In the genomic region with DNA sequence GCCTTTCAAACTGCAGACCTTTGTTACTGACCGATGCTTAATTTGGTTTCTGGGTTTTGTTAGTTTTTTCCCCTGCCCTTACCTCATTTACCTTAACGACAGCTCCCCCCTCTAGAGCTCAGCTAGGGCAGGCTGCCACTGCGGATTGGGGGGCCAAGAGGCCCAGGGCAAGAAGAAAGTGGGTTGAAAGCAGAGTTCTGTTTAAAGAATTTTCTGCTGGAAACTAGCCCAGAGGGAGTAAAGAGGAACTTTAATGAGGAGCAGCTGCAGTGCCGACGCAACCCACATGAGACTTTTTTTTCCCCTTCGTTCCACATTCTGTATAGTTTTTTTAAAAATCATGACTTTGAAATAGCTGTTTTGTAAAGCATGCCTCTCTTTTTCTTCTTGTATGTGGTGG, we compare ENCODE assay signal across 8 cellular contexts. TPM values are rescaled to one million over a fixed set of nuclear protein-coding genes. Genes with fewer than 3 reads are reported as not detected.
DNase-seq lines count a peak whose midpoint lies in the region; ATAC-seq and TF ChIP-seq lines count a peak whose summit lies in the region.
"Not testable (repeated sequence)": the region's sequence is repeated elsewhere in the genome, so short reads cannot be mapped to it uniquely, and the experiment has no call there.

No MANE protein-coding gene starts in this region.

- H3K4me1 ChIP-seq in lung (ENCODE audit: control insufficient read depth in 2 of 2, insufficient read depth in 2 of 2, low read length in 2 of 2); thoracic aorta (ENCODE audit: control insufficient read depth in 1 of 2, low read depth in 2 of 2): not testable (repeated sequence)

- H3K27ac Mint-ChIP-seq in HFFc6: peak overlapping the region; percentile 61; the same call in 1 of the 2 replicates

- POLR2A ChIA-PET in BJ (lab: Charles Lee): not testable (repeated sequence)

- not testable (repeated sequence) for ATAC-seq in lung (ENCODE audit: insufficient read depth, low FRiP score); thoracic aorta (ENCODE audit: insufficient number of reproducible peaks, low FRiP score, low read depth)

- not testable (repeated sequence) for H3K9me3 ChIP-seq in lung (ENCODE audit: control insufficient read depth in 2 of 2, insufficient read depth in 1 of 2, low read length in 1 of 2); thoracic aorta

- 5 to 12% methylated on average over 5 of the region's 6 CpGs for WGBS in lung, 2 donors

- H3K4me1 Mint-ChIP-seq in HFFc6 (ENCODE audit: low read depth): peaks cover 13% of the 10 kb centered on the region; the same call in 1 of the 2 replicates

- not testable (repeated sequence) for H3K4me3 ChIP-seq in BJ (ENCODE audit: low read depth, low read length); astrocyte of the spinal cord (ENCODE audit: low read depth, low read length); lung
- peak overlapping the region; percentile 47 for H3K4me3 ChIP-seq in thoracic aorta

- H3K27me3 Mint-ChIP-seq in HFFc6 (ENCODE audit: insufficient read depth): not testable (repeated sequence)

- DNase-seq in BJ (ENCODE audit: low read depth) (peak; percentile 36), HFFc6 (peak; percentile 62), RPMI8226 (peak; percentile 13), astrocyte of the spinal cord (ENCODE audit: low read depth, low spot score) (peak; percentile 68), globus pallidus (ENCODE audit: low spot score) (peak; percentile 49), lung (ENCODE audit: low spot score) (peak; percentile 28), posterior vena cava (ENCODE audit: low spot score) (peak; percentile 77)
- DNase-seq in thoracic aorta (ENCODE audit: low spot score): not testable (repeated sequence)

- H3K27me3 ChIP-seq in BJ (ENCODE audit: control insufficient read depth, insufficient read depth, low read length); lung (ENCODE audit: control insufficient read depth, insufficient read depth); thoracic aorta (replicated peaks; ENCODE audit: insufficient read depth): not testable (repeated sequence)

- H3K9me3 Mint-ChIP-seq in HFFc6: not testable (repeated sequence)

- H3K36me3 Mint-ChIP-seq in HFFc6 (ENCODE audit: low read depth): not testable (repeated sequence)

- H3K27ac ChIP-seq in lung (ENCODE audit: low read depth in 1 of 2, low read length in 1 of 2): not testable (repeated sequence)
- H3K27ac ChIP-seq in thoracic aorta: peak overlapping the region in 1 of 2 donors; percentile 52

- not testable (repeated sequence) for H3K36me3 ChIP-seq in BJ (ENCODE audit: control insufficient read depth, insufficient read depth, low read length); lung (ENCODE audit: control insufficient read depth in 2 of 2, insufficient read depth in 2 of 2, low read length in 2 of 2); thoracic aorta

- peak overlapping the region; percentile 67 for H3K4me3 Mint-ChIP-seq in HFFc6

- TF ChIP-seq CTCF in BJ (IDR thresholded peaks at IDR 0.05; ENCODE audit: insufficient read depth, low read depth, low read length); HFFc6 (IDR thresholded peaks at IDR 0.05); astrocyte of the spinal cord (IDR thresholded peaks at IDR 0.05; ENCODE audit: low read depth, low read length); lung (IDR thresholded peaks at IDR 0.05; ENCODE audit: control extremely low read depth, extremely low read depth); thoracic aorta (IDR thresholded peaks at IDR 0.05): not testable (repeated sequence)

- CTCF ChIA-PET in BJ (lab: Yijun Ruan, JAX): not testable (repeated sequence)

- intact Hi-C loops in posterior vena cava (cut with DNase I): not testable (repeated sequence)

- in situ Hi-C loops in astrocyte of the spinal cord (cut with HindIII; ENCODE audit: low sequenced_read_pairs): not testable (repeated sequence)

RNA-seq across cellular contexts. Expression of gene NBPF19, which starts 29.4 kb away (rescaled TPM):
- polyA plus RNA-seq in BJ (2011; rRNA removed): 6.4 and 10.6 TPM in 2 replicates
- 18.1 and 18.8 TPM in 2 replicates for polyA minus RNA-seq in BJ (2011; rRNA and poly(A)+ RNA removed)
- total RNA-seq in HFFc6 (2021; fragmentation: NEBNext Ultra II Directional; extraction: Animal tissue kit (Norgen Biotek cat#: 25700)): 10 to 100 TPM in 1 of 6 experiments, 1 to 10 TPM in 5; 7.0 to 10.9 (median 8.7) TPM
- total RNA-seq in lung: 10 to 100 TPM; 18.3 to 50.7 TPM
- 10 to 100 TPM in 1 of 2 donors, 1 to 10 TPM in 1; 5.6 to 14.3 TPM for polyA plus RNA-seq in lung
- 10 to 100 TPM; 19.8 to 22.4 TPM for total RNA-seq in posterior vena cava
- total RNA-seq in thoracic aorta: 10 to 100 TPM; 22.9 to 36.0 TPM
